Comparison of ENCODE assay signal across 20 cellular contexts in genomic region chr2:95017308-95017630, GRCh38. TPM values are rescaled to one million over a fixed set of nuclear protein-coding genes. Genes with fewer than 3 reads are reported as not detected.
DNase-seq lines count a peak whose midpoint lies in the region; ATAC-seq and TF ChIP-seq lines count a peak whose summit lies in the region.
"Had no signal": no experiment of that assay in that cellular context is flagged by ENCODE, and none has a peak within 500 bp of the region (broad histone marks: within the 10 kb centered on the region; RNA-seq: fewer than 3 reads in every experiment).

No MANE protein-coding gene starts in this region.

- 36 to 49% methylated on average over 5 of the region's 5 CpGs for WGBS in esophagus, 2 donors

- H3K27ac ChIP-seq in esophagus (ENCODE audit: low read depth in 2 of 2, low read length in 1 of 2): peak overlapping the region; percentile 92 to 96
- H3K27ac ChIP-seq: HL-60 had no signal

- H3K4me3 ChIP-seq in esophagus (ENCODE audit: low read depth in 1 of 2, low read length in 2 of 2): no peak overlapping the region
- H3K4me3 ChIP-seq: HAP-1 had no signal

- ATAC-seq in GM21619 (IDR thresholded peaks at IDR 0.05; ENCODE audit: unreplicated experiment) (no peak), HG03457 (IDR thresholded peaks at IDR 0.05; ENCODE audit: unreplicated experiment) (no peak)
- ATAC-seq: Panc1 had no signal

- H3K36me3 Mint-ChIP-seq in progenitor cell of endocrine pancreas (ENCODE audit: insufficient read depth): no peaks in the 10 kb centered on the region
- H3K36me3 Mint-ChIP-seq: IgD-negative memory B cell had no signal

- no peaks in the 10 kb centered on the region for H3K9me3 ChIP-seq in esophagus (ENCODE audit: control insufficient read depth in 2 of 2, insufficient read depth in 1 of 2, low read depth in 1 of 2, low read length in 1 of 2)
- H3K9me3 ChIP-seq: Caco-2, HAP-1, SK-N-SH had no signal

- H3K9me3 Mint-ChIP-seq in progenitor cell of endocrine pancreas (ENCODE audit: low read depth): no peaks in the 10 kb centered on the region
- H3K9me3 Mint-ChIP-seq: IgD-negative memory B cell had no signal

- peaks cover 0 to 25% of the 10 kb centered on the region in 2 donors for H3K4me1 ChIP-seq in esophagus (ENCODE audit: control insufficient read depth in 2 of 2, insufficient read depth in 2 of 2, low read length in 1 of 2)
- H3K4me1 ChIP-seq: Caco-2, HAP-1 had no signal

- TF ChIP-seq CTCF in progenitor cell of endocrine pancreas (IDR thresholded peaks at IDR 0.05; ENCODE audit: unreplicated experiment): no peak

- H3K36me3 ChIP-seq in esophagus (ENCODE audit: control insufficient read depth in 2 of 2, insufficient read depth in 2 of 2, low read length in 1 of 2): no peaks in the 10 kb centered on the region
- H3K36me3 ChIP-seq: HAP-1 had no signal

- peaks cover 7% of the 10 kb centered on the region for H3K4me1 Mint-ChIP-seq in progenitor cell of endocrine pancreas (ENCODE audit: low read depth)

- H3K4me3 Mint-ChIP-seq in progenitor cell of endocrine pancreas (ENCODE audit: low read depth): no peak overlapping the region
- H3K4me3 Mint-ChIP-seq: IgD-negative memory B cell had no signal

- H3K27ac Mint-ChIP-seq in progenitor cell of endocrine pancreas: peak overlapping the region; percentile 11

- peaks cover 21% of the 10 kb centered on the region for H3K27me3 Mint-ChIP-seq in progenitor cell of endocrine pancreas

- H3K27me3 ChIP-seq in esophagus (ENCODE audit: control insufficient read depth in 1 of 2, insufficient read depth in 2 of 2, low read length in 2 of 2): no peaks in the 10 kb centered on the region

- peak; percentile 70 for DNase-seq in D341Med (ENCODE audit: low spot score)
- DNase-seq in NCI-H69 (lab: John Stamatoyannopoulos, UW): peak; percentile 42
- no peak for DNase-seq in progenitor cell of endocrine pancreas (ENCODE audit: low spot score, unreplicated experiment)
- no peak for DNase-seq in effector CD4-positive, alpha-beta T cell
- DNase-seq: ACHN, Caco-2, DMS79, NCI-H1105, NCI-H187, NCI-H446 treated with DMSO at 0.1 percent for 48 hours, SHP77, SK-N-SH had no signal

RNA-seq across cellular contexts. Expression of gene MAL, which starts 8.2 kb away (rescaled TPM):
- polyA plus RNA-seq in esophagus: 1,000 to 10,000 TPM; 1,481 to 3,581 TPM
- total RNA-seq in progenitor cell of endocrine pancreas: not detected in 2 replicates
- total RNA-seq: Caco-2, LHCN-M2 had no signal
- polyA plus RNA-seq: SK-N-SH had no signal

Comparison
In these comparisons a context has a peak if more than half of its experiments do, and no peak if none do; other contexts are left out.
1. DNase-seq: peak in D341Med (single experiment) and NCI-H69 (single experiment); none in progenitor cell of endocrine pancreas (single experiment) and effector CD4-positive, alpha-beta T cell (single experiment).